Comparison of ENCODE assay signal across 8 cellular contexts in genomic region chr3:69079269-69080159, GRCh38. TPM values are rescaled to one million over a fixed set of nuclear protein-coding genes. Genes with fewer than 3 reads are reported as not detected.
DNase-seq lines count a peak whose midpoint lies in the region; ATAC-seq, FAIRE-seq and TF ChIP-seq lines count a peak whose summit lies in the region.

No MANE protein-coding gene starts in this region.

- H2AFZ ChIP-seq in HepG2 (ENCODE audit: low read length): no peak overlapping the region

- 6% methylated on average over 12 of the region's 29 CpGs for WGBS in HepG2 (ENCODE audit: low lambda C conversion rate)
- 8% methylated on average over 29 of the region's 29 CpGs for WGBS in thymus

- TF ChIP-seq POLR2A in HepG2 (IDR thresholded peaks at IDR 0.05; ENCODE audit: insufficient read depth in 1 of 2, low read depth in 2 of 2, low read length in 2 of 2): peak in 1 of 2 experiments; percentile 41; a peak in 1 of 4 replicates

- peak overlapping the region; percentile 78 for H3K4me2 ChIP-seq in HepG2 (ENCODE audit: low read depth, low read length)

- H4K20me1 ChIP-seq in HepG2 (ENCODE audit: insufficient read depth, low read length): no peaks in the 10 kb centered on the region

- CTCF ChIA-PET in AG04449 (lab: Yijun Ruan, JAX) (interaction anchor here (0.7 kb wide), 1 partner anchor 35 kb away, joined by 3 read pairs; no protein-coding TSS in a partner anchor), HepG2 (lab: Yijun Ruan, JAX; ENCODE audit: low intra/inter-chr PET ratio, low total read pairs) (no interaction called here)

- H3K27ac ChIP-seq in HepG2 (ENCODE audit: extremely low read length, insufficient read depth, low read length) (peak overlapping the region; percentile 63), thymus (ENCODE audit: low read depth) (peak overlapping the region; percentile 81)

- peaks cover 55% of the 10 kb centered on the region for H3K4me1 Mint-ChIP-seq in central memory CD8-positive, alpha-beta T cell

- no peaks in the 10 kb centered on the region for H3K9me3 Mint-ChIP-seq in central memory CD8-positive, alpha-beta T cell

- ATAC-seq in GM19023 (IDR thresholded peaks at IDR 0.05; ENCODE audit: unreplicated experiment) (peak; percentile 14), HepG2 (peak; percentile 72), HG03108 (IDR thresholded peaks at IDR 0.05; ENCODE audit: unreplicated experiment) (no peak)
- ATAC-seq in central memory CD8-positive, alpha-beta T cell (replicated peaks; ENCODE audit: extremely low read depth, poor library complexity, severe bottlenecking): peak; percentile 12

- no peak for TF ChIP-seq EP300 in HepG2 (IDR thresholded peaks at IDR 0.05; ENCODE audit: low read depth in 2 of 2, low read length in 2 of 2)
- no peak for TF ChIP-seq EP300 in HepG2 (CRISPR knock-in tag; IDR thresholded peaks at IDR 0.05; ENCODE audit: borderline replicate concordance)

- peaks cover 28% of the 10 kb centered on the region for H3K79me2 ChIP-seq in HepG2 (ENCODE audit: insufficient read depth, low read length)

- H3K9me3 ChIP-seq in HepG2 (ENCODE audit: low read length) (no peaks in the 10 kb centered on the region), thymus (ENCODE audit: control insufficient read depth) (no peaks in the 10 kb centered on the region)

- H3K27me3 ChIP-seq in HepG2 (ENCODE audit: control insufficient read depth in 1 of 2, insufficient read depth in 2 of 2, low read length in 2 of 2): no peaks in the 10 kb centered on the region; a peak in 1 of 5 replicates
- H3K27me3 ChIP-seq in thymus (ENCODE audit: control insufficient read depth, insufficient read depth): no peaks in the 10 kb centered on the region

- POLR2A ChIA-PET in AG04449 (lab: Yijun Ruan, JAX): no interaction called here
- POLR2A ChIA-PET in HepG2 (lab: Yijun Ruan, JAX): interaction anchor here (0.9 to 1.9 kb wide), 4 partner anchors 16 to 121 kb away, joined by 3 to 9 read pairs (median 4); partner anchors contain the start of genes EOGT and TMF1

- peak overlapping the region; percentile 80 for H3K4me3 Mint-ChIP-seq in central memory CD8-positive, alpha-beta T cell

- H3K27ac Mint-ChIP-seq in central memory CD8-positive, alpha-beta T cell (ENCODE audit: low read depth): peak overlapping the region; percentile 77

- H3K4me3 ChIP-seq in AG04449 (ENCODE audit: low read depth, low read length) (peak overlapping the region; percentile 62), HepG2 (replicated peaks in 1 of 3; ENCODE audit: insufficient read depth in 1 of 3, low read depth in 2 of 3, low read length in 3 of 3) (peak overlapping the region; percentile 61 to 86 (median 71)), thymus (ENCODE audit: low read length) (peak overlapping the region; percentile 98)

- peaks cover 20% of the 10 kb centered on the region for H3K36me3 Mint-ChIP-seq in central memory CD8-positive, alpha-beta T cell (ENCODE audit: insufficient read depth)

- TF ChIP-seq RAD21 in HepG2 (CRISPR knock-in tag; IDR thresholded peaks at IDR 0.05): no peak

- intact Hi-C loops in HepG2 (cut with micrococcal nuclease; ENCODE audit: unreplicated experiment): loop anchor here (1.0 kb wide), 1 partner anchor 27 kb away; the partner anchor contains the start of gene TMF1

- TF ChIP-seq CTCF in AG04449 (IDR thresholded peaks at IDR 0.05; ENCODE audit: insufficient read depth, low read length, missing control alignments): no peak
- TF ChIP-seq CTCF in HepG2 (CRISPR knock-in tag; IDR thresholded peaks at IDR 0.05): no peak

- H3K36me3 ChIP-seq in HepG2 (replicated peaks in 1 of 2; ENCODE audit: control insufficient read depth in 1 of 2, insufficient read depth in 2 of 2, low read length in 2 of 2): no peaks in the 10 kb centered on the region
- H3K36me3 ChIP-seq in thymus (ENCODE audit: control insufficient read depth, insufficient read depth): no peaks in the 10 kb centered on the region

- BruUV-seq in HepG2 (replicated peaks; lab: Mats Ljungman, UMichigan): TSS peak; percentile 73

- in situ Hi-C loops in HepG2 (cut with HindIII; ENCODE audit: extremely low pct_ligation_motif_present, low pct_unique_long_range_greater_than_20kb): no loop called here

- no peak for FAIRE-seq in HepG2 (lab: Jason Lieb, UNC)

- DNase-seq in AG04449 (ENCODE audit: low read depth, low spot score): no peak
- peak; percentile 30 for DNase-seq in NCI-H82 treated with DMSO at 0.1 percent for 48 hours (lab: John Stamatoyannopoulos, UW; ENCODE audit: unreplicated experiment)
- DNase-seq in central memory CD8-positive, alpha-beta T cell (ENCODE audit: low spot score in 2 of 2): no peak
- DNase-seq in HepG2 (ENCODE audit: low spot score): peak; percentile 35
- DNase-seq in AML-193 (lab: John Stamatoyannopoulos, UW): no peak

- no peaks in the 10 kb centered on the region for H3K27me3 Mint-ChIP-seq in central memory CD8-positive, alpha-beta T cell

- H3K9ac ChIP-seq in HepG2 (ENCODE audit: insufficient read depth, low read depth, low read length): peak overlapping the region; percentile 86

- peaks cover 52% of the 10 kb centered on the region for H3K4me1 ChIP-seq in HepG2 (ENCODE audit: insufficient read depth, low read length)
- peaks cover 15% of the 10 kb centered on the region for H3K4me1 ChIP-seq in thymus (ENCODE audit: control insufficient read depth, insufficient read depth, low read length)

RNA-seq across cellular contexts. Expression of gene UBA3, which starts 0.7 kb away (rescaled TPM):
- total RNA-seq in HepG2 (2016; rRNA removed; fragmentation: Illumina TruSeq; extraction: Trizol): 49.0 and 62.8 TPM in 2 replicates
- 4.9 and 6.2 TPM in 2 replicates for total RNA-seq in HepG2 (2016; cell fraction: cytosol; rRNA removed; fragmentation: Illumina TruSeq; extraction: Trizol; ENCODE audit: low read depth)
- total RNA-seq in HepG2 (2016; cell fraction: insoluble cytoplasmic fraction; rRNA removed; fragmentation: Illumina TruSeq; extraction: Trizol): 48.7 and 69.6 TPM in 2 replicates
- total RNA-seq in HepG2 (2016; cell fraction: membrane; rRNA removed; fragmentation: Illumina TruSeq; extraction: Trizol): 11.4 and 13.5 TPM in 2 replicates
- 60.4 and 60.5 TPM in 2 replicates for total RNA-seq in HepG2 (2016; cell fraction: nucleus; rRNA removed; fragmentation: Illumina TruSeq; extraction: Trizol)
- polyA plus RNA-seq in HepG2 (2011; rRNA removed): 34.6 and 40.7 TPM in 2 replicates
- polyA plus RNA-seq in HepG2 (2011; cell fraction: cytosol; rRNA removed): 14.1 and 18.7 TPM in 2 replicates
- 57.0 and 57.3 TPM in 2 replicates for polyA plus RNA-seq in HepG2 (2011; cell fraction: nucleus; rRNA removed)
- 23.3 and 28.5 TPM in 2 replicates for polyA plus RNA-seq in HepG2 (2012)
- 2.9 and 3.8 TPM in 2 replicates for polyA plus RNA-seq in HepG2 (2016; cell fraction: cytosol; fragmentation: Illumina TruSeq; extraction: Trizol; ENCODE audit: low read depth)
- 51.8 and 55.2 TPM in 2 replicates for polyA plus RNA-seq in HepG2 (2016; cell fraction: insoluble cytoplasmic fraction; fragmentation: Illumina TruSeq; extraction: Trizol; ENCODE audit: low read depth)
- 7.6 and 8.1 TPM in 2 replicates for polyA plus RNA-seq in HepG2 (2016; cell fraction: membrane; fragmentation: Illumina TruSeq; extraction: Trizol; ENCODE audit: low read depth)
- 87.4 and 95.0 TPM in 2 replicates for polyA plus RNA-seq in HepG2 (2016; cell fraction: nucleus; fragmentation: Illumina TruSeq; extraction: Trizol; ENCODE audit: insufficient read depth, low read depth)
- 12.6 and 13.2 TPM in 2 replicates for polyA minus RNA-seq in HepG2 (2011; rRNA and poly(A)+ RNA removed; ENCODE audit: low replicate concordance)
- 14.4 and 16.7 TPM in 2 replicates for polyA minus RNA-seq in HepG2 (2011; cell fraction: cytosol; rRNA and poly(A)+ RNA removed)
- polyA minus RNA-seq in HepG2 (2011; cell fraction: nucleus; rRNA and poly(A)+ RNA removed): 87.9 and 89.9 TPM in 2 replicates
- polyA plus RNA-seq in thymus: 89.3 TPM

RNA-seq across cellular contexts. Expression of gene ARL6IP5, which starts 5.2 kb away (rescaled TPM):
- total RNA-seq in HepG2 (2016; rRNA removed; fragmentation: Illumina TruSeq; extraction: Trizol): 19.6 and 29.6 TPM in 2 replicates
- total RNA-seq in HepG2 (2016; cell fraction: cytosol; rRNA removed; fragmentation: Illumina TruSeq; extraction: Trizol; ENCODE audit: low read depth): 3.6 and 4.9 TPM in 2 replicates
- 18.9 and 31.3 TPM in 2 replicates for total RNA-seq in HepG2 (2016; cell fraction: insoluble cytoplasmic fraction; rRNA removed; fragmentation: Illumina TruSeq; extraction: Trizol)
- total RNA-seq in HepG2 (2016; cell fraction: membrane; rRNA removed; fragmentation: Illumina TruSeq; extraction: Trizol): 8.4 and 10.4 TPM in 2 replicates
- 29.7 and 31.9 TPM in 2 replicates for total RNA-seq in HepG2 (2016; cell fraction: nucleus; rRNA removed; fragmentation: Illumina TruSeq; extraction: Trizol)
- polyA plus RNA-seq in HepG2 (2011; rRNA removed) (18.2 and 23.7 TPM in 2 replicates), thymus (130 TPM)
- 19.8 and 24.3 TPM in 2 replicates for polyA plus RNA-seq in HepG2 (2011; cell fraction: cytosol; rRNA removed)
- polyA plus RNA-seq in HepG2 (2011; cell fraction: nucleus; rRNA removed): 5.3 and 5.8 TPM in 2 replicates
- 20.4 and 23.4 TPM in 2 replicates for polyA plus RNA-seq in HepG2 (2012)
- 4.6 and 4.8 TPM in 2 replicates for polyA plus RNA-seq in HepG2 (2016; cell fraction: cytosol; fragmentation: Illumina TruSeq; extraction: Trizol; ENCODE audit: low read depth)
- 24.7 and 26.0 TPM in 2 replicates for polyA plus RNA-seq in HepG2 (2016; cell fraction: insoluble cytoplasmic fraction; fragmentation: Illumina TruSeq; extraction: Trizol; ENCODE audit: low read depth)
- polyA plus RNA-seq in HepG2 (2016; cell fraction: membrane; fragmentation: Illumina TruSeq; extraction: Trizol; ENCODE audit: low read depth): 8.4 and 8.6 TPM in 2 replicates
- polyA plus RNA-seq in HepG2 (2016; cell fraction: nucleus; fragmentation: Illumina TruSeq; extraction: Trizol; ENCODE audit: insufficient read depth, low read depth): 49.7 and 53.4 TPM in 2 replicates
- 42.0 and 74.8 TPM in 2 replicates for polyA minus RNA-seq in HepG2 (2011; rRNA and poly(A)+ RNA removed; ENCODE audit: low replicate concordance)
- polyA minus RNA-seq in HepG2 (2011; cell fraction: cytosol; rRNA and poly(A)+ RNA removed): 12.3 and 16.8 TPM in 2 replicates
- 6.6 and 8.3 TPM in 2 replicates for polyA minus RNA-seq in HepG2 (2011; cell fraction: nucleus; rRNA and poly(A)+ RNA removed)

RNA-seq across cellular contexts. Expression of gene TMF1, which starts 27.4 kb away (rescaled TPM):
- total RNA-seq in HepG2 (2016; rRNA removed; fragmentation: Illumina TruSeq; extraction: Trizol): 38.4 and 48.1 TPM in 2 replicates
- total RNA-seq in HepG2 (2016; cell fraction: cytosol; rRNA removed; fragmentation: Illumina TruSeq; extraction: Trizol; ENCODE audit: low read depth): 8.6 and 9.6 TPM in 2 replicates
- 38.3 and 48.8 TPM in 2 replicates for total RNA-seq in HepG2 (2016; cell fraction: insoluble cytoplasmic fraction; rRNA removed; fragmentation: Illumina TruSeq; extraction: Trizol)
- total RNA-seq in HepG2 (2016; cell fraction: membrane; rRNA removed; fragmentation: Illumina TruSeq; extraction: Trizol): 15.4 and 16.8 TPM in 2 replicates
- 43.2 and 48.5 TPM in 2 replicates for total RNA-seq in HepG2 (2016; cell fraction: nucleus; rRNA removed; fragmentation: Illumina TruSeq; extraction: Trizol)
- 7.0 and 12.1 TPM in 2 replicates for polyA plus RNA-seq in HepG2 (2011; rRNA removed)
- 3.5 and 3.8 TPM in 2 replicates for polyA plus RNA-seq in HepG2 (2011; cell fraction: cytosol; rRNA removed)
- polyA plus RNA-seq in HepG2 (2011; cell fraction: nucleus; rRNA removed): 6.1 and 6.9 TPM in 2 replicates
- polyA plus RNA-seq in HepG2 (2012): 9.9 and 15.6 TPM in 2 replicates
- 2.4 and 3.3 TPM in 2 replicates for polyA plus RNA-seq in HepG2 (2016; cell fraction: cytosol; fragmentation: Illumina TruSeq; extraction: Trizol; ENCODE audit: low read depth)
- polyA plus RNA-seq in HepG2 (2016; cell fraction: insoluble cytoplasmic fraction; fragmentation: Illumina TruSeq; extraction: Trizol; ENCODE audit: low read depth): 22.4 and 23.2 TPM in 2 replicates
- polyA plus RNA-seq in HepG2 (2016; cell fraction: membrane; fragmentation: Illumina TruSeq; extraction: Trizol; ENCODE audit: low read depth): 1.7 and 2.0 TPM in 2 replicates
- 25.2 and 33.0 TPM in 2 replicates for polyA plus RNA-seq in HepG2 (2016; cell fraction: nucleus; fragmentation: Illumina TruSeq; extraction: Trizol; ENCODE audit: insufficient read depth, low read depth)
- 12.5 and 21.4 TPM in 2 replicates for polyA minus RNA-seq in HepG2 (2011; rRNA and poly(A)+ RNA removed; ENCODE audit: low replicate concordance)
- 11.4 and 15.9 TPM in 2 replicates for polyA minus RNA-seq in HepG2 (2011; cell fraction: cytosol; rRNA and poly(A)+ RNA removed)
- polyA minus RNA-seq in HepG2 (2011; cell fraction: nucleus; rRNA and poly(A)+ RNA removed): 31.5 and 46.4 TPM in 2 replicates
- 13.6 TPM for polyA plus RNA-seq in thymus

RNA-seq across cellular contexts. Expression of gene LMOD3, which starts 42.9 kb away (rescaled TPM):
- not detected in 2 replicates for total RNA-seq in HepG2 (2016; rRNA removed; fragmentation: Illumina TruSeq; extraction: Trizol)
- not detected in 2 replicates for total RNA-seq in HepG2 (2016; cell fraction: cytosol; rRNA removed; fragmentation: Illumina TruSeq; extraction: Trizol; ENCODE audit: low read depth)
- total RNA-seq in HepG2 (2016; cell fraction: insoluble cytoplasmic fraction; rRNA removed; fragmentation: Illumina TruSeq; extraction: Trizol): not detected in 2 replicates
- not detected in 2 replicates for total RNA-seq in HepG2 (2016; cell fraction: membrane; rRNA removed; fragmentation: Illumina TruSeq; extraction: Trizol)
- total RNA-seq in HepG2 (2016; cell fraction: nucleus; rRNA removed; fragmentation: Illumina TruSeq; extraction: Trizol): not detected in 2 replicates
- polyA plus RNA-seq in HepG2 (2011; rRNA removed) (not detected in 2 replicates), thymus (0.11 TPM)
- not detected in 2 replicates for polyA plus RNA-seq in HepG2 (2011; cell fraction: cytosol; rRNA removed)
- not detected in 2 replicates for polyA plus RNA-seq in HepG2 (2011; cell fraction: nucleus; rRNA removed)
- polyA plus RNA-seq in HepG2 (2012): not detected in 2 replicates
- polyA plus RNA-seq in HepG2 (2016; cell fraction: cytosol; fragmentation: Illumina TruSeq; extraction: Trizol; ENCODE audit: low read depth): not detected in 2 replicates
- polyA plus RNA-seq in HepG2 (2016; cell fraction: insoluble cytoplasmic fraction; fragmentation: Illumina TruSeq; extraction: Trizol; ENCODE audit: low read depth): not detected in 2 replicates
- polyA plus RNA-seq in HepG2 (2016; cell fraction: membrane; fragmentation: Illumina TruSeq; extraction: Trizol; ENCODE audit: low read depth): not detected in 2 replicates
- polyA plus RNA-seq in HepG2 (2016; cell fraction: nucleus; fragmentation: Illumina TruSeq; extraction: Trizol; ENCODE audit: insufficient read depth, low read depth): not detected in 2 replicates
- not detected in 2 replicates for polyA minus RNA-seq in HepG2 (2011; rRNA and poly(A)+ RNA removed; ENCODE audit: low replicate concordance)
- not detected in 2 replicates for polyA minus RNA-seq in HepG2 (2011; cell fraction: cytosol; rRNA and poly(A)+ RNA removed)
- polyA minus RNA-seq in HepG2 (2011; cell fraction: nucleus; rRNA and poly(A)+ RNA removed): not detected in 2 replicates

Comparison
In these comparisons a context has a peak if more than half of its experiments do, and no peak if none do; other contexts are left out.
1. DNase-seq: peak in NCI-H82 treated with DMSO at 0.1 percent for 48 hours (single experiment) and HepG2 (single experiment); none in AG04449 (single experiment), central memory CD8-positive, alpha-beta T cell (0 of 2) and AML-193 (0 of 2).
2. Peak in every context shown above with its lines, with median percentiles within 50 percentile points of each other: H3K4me3 ChIP-seq.